In genomic region chr2:168255103-168255502, GRCh38 we compare ENCODE assay signal across 21 cellular contexts. TPM values are rescaled to one million over a fixed set of nuclear protein-coding genes. Genes with fewer than 3 reads are reported as not detected.
DNase-seq lines count a peak whose midpoint lies in the region; ATAC-seq and TF ChIP-seq lines count a peak whose summit lies in the region.
"Had no signal": no experiment of that assay in that cellular context is flagged by ENCODE, and none has a peak within 500 bp of the region (broad histone marks: within the 10 kb centered on the region; RNA-seq: fewer than 3 reads in every experiment).

No MANE protein-coding gene starts in this region.

- H3K27ac Mint-ChIP-seq in osteocyte (ENCODE audit: unreplicated experiment), result peak overlapping the region; percentile 17
- no peak overlapping the region for H3K27ac Mint-ChIP-seq in activated T-helper 1 cell treated with anti-CD3 and anti-CD28 coated beads, Interleukin-12 subunit alpha, Interleukin-12 subunit beta, Interleukin-2, Interleukin-4 antibody, amounts not matched to agents 30 ng/mL and 10 ng/mL and 1 ng/mL, durations not matched to agents 14 hours and 24 hours and 36 hours
- H3K27ac Mint-ChIP-seq in activated naive CD8-positive, alpha-beta T cell treated with anti-CD3 and anti-CD28 coated beads for 36 hours, result no peak overlapping the region
- H3K27ac Mint-ChIP-seq: B cell; CD4-positive, alpha-beta T cell; IgD-negative memory B cell had no signal

- H4K20me1 ChIP-seq in HCT116 (ENCODE audit: insufficient read depth), result no peaks in the 10 kb centered on the region

- peak overlapping the region; percentile 42 for H3K4me2 ChIP-seq in HCT116 (ENCODE audit: low read length)
- H3K4me2 ChIP-seq: SK-N-SH had no signal

- H3K4me3 ChIP-seq in HCT116 (replicated peaks in 1 of 2; ENCODE audit: low read depth in 1 of 2, low read length in 2 of 2), result no peak overlapping the region

- TF ChIP-seq RAD21 in HCT116 (IDR thresholded peaks at IDR 0.05; ENCODE audit: low read depth), result no peak

- H3K27ac ChIP-seq in HCT116 (ENCODE audit: low read depth, low read length), result peak overlapping the region; percentile 42; the same call in 1 of the 2 replicates
- H3K27ac ChIP-seq: HL-60 had no signal

- H3K9ac ChIP-seq in HCT116 (ENCODE audit: low read length), result no peak overlapping the region
- H3K9ac ChIP-seq: SK-N-SH had no signal

- H3K9me3 ChIP-seq in HCT116 (ENCODE audit: control insufficient read depth in 1 of 2, insufficient read depth in 1 of 2, low read depth in 1 of 2, low read length in 2 of 2), result peaks cover 0 to 5% of the 10 kb centered on the region in 2 experiments; a peak in 1 of 4 replicates
- H3K9me3 ChIP-seq: Caco-2, SK-N-SH had no signal

- H3K9me3 Mint-ChIP-seq in osteocyte (ENCODE audit: unreplicated experiment), result peaks cover 10% of the 10 kb centered on the region
- H3K9me3 Mint-ChIP-seq in activated T-helper 1 cell treated with anti-CD3 and anti-CD28 coated beads, Interleukin-12 subunit alpha, Interleukin-12 subunit beta, Interleukin-2, Interleukin-4 antibody, amounts not matched to agents 30 ng/mL and 10 ng/mL and 1 ng/mL, durations not matched to agents 14 hours and 24 hours and 36 hours, result peaks cover 18% of the 10 kb centered on the region
- H3K9me3 Mint-ChIP-seq in activated naive CD8-positive, alpha-beta T cell treated with anti-CD3 and anti-CD28 coated beads for 36 hours, result peaks cover 16% of the 10 kb centered on the region

- peaks cover 6% of the 10 kb centered on the region for H3K36me3 Mint-ChIP-seq in osteocyte (ENCODE audit: unreplicated experiment)
- no peaks in the 10 kb centered on the region for H3K36me3 Mint-ChIP-seq in activated T-helper 1 cell treated with anti-CD3 and anti-CD28 coated beads, Interleukin-12 subunit alpha, Interleukin-12 subunit beta, Interleukin-2, Interleukin-4 antibody, amounts not matched to agents 30 ng/mL and 10 ng/mL and 1 ng/mL, durations not matched to agents 14 hours and 24 hours and 36 hours (ENCODE audit: low read depth)
- peaks cover 1% of the 10 kb centered on the region for H3K36me3 Mint-ChIP-seq in activated naive CD8-positive, alpha-beta T cell treated with anti-CD3 and anti-CD28 coated beads for 36 hours

- H3K36me3 ChIP-seq in HCT116 (ENCODE audit: control insufficient read depth in 1 of 2, insufficient read depth in 2 of 2, low read length in 2 of 2), result no peaks in the 10 kb centered on the region

- H3K79me2 ChIP-seq in HCT116 (ENCODE audit: insufficient read depth, low read length), result no peaks in the 10 kb centered on the region

- H3K27me3 ChIP-seq in HCT116 (ENCODE audit: insufficient read depth, low read length), result no peaks in the 10 kb centered on the region

- peak overlapping the region; percentile 93 for H2AFZ ChIP-seq in HCT116 (ENCODE audit: low read depth, low read length, poor library complexity, severe bottlenecking)

- POLR2A ChIA-PET in HCT116 (lab: Charles Lee), result no interaction called here

- DNase-seq in DMS 273 (lab: John Stamatoyannopoulos, UW; ENCODE audit: unreplicated experiment), result peak; percentile 29
- DNase-seq in DMS 273 treated with DMSO at 0.1 percent for 48 hours (lab: John Stamatoyannopoulos, UW), result no peak
- DNase-seq in HCT116 (ENCODE audit: low read depth, low spot score), result no peak
- peak; percentile 37 for DNase-seq in astrocyte of the hippocampus (ENCODE audit: low read depth, low spot score)
- DNase-seq in osteocyte (ENCODE audit: extremely low spot score, unreplicated experiment), result no peak
- DNase-seq in activated T-helper 1 cell treated with anti-CD3 and anti-CD28 coated beads, Interleukin-12 subunit alpha, Interleukin-12 subunit beta, Interleukin-2, Interleukin-4 antibody, amounts not matched to agents 30 ng/mL and 10 ng/mL and 1 ng/mL, durations not matched to agents 14 hours and 24 hours and 36 hours (ENCODE audit: low spot score), result no peak
- no peak for DNase-seq in activated naive CD8-positive, alpha-beta T cell treated with anti-CD3 and anti-CD28 coated beads for 36 hours
- DNase-seq in nucleus accumbens (lab: John Stamatoyannopoulos, UW), result no peak
- DNase-seq: Caco-2; CD4-positive, alpha-beta T cell; MM.1S; NCI-H1092; NCI-H1436 treated with DMSO at 0.1 percent for 48 hours; NCI-H2171 treated with DMSO at 0.1 percent for 48 hours; NCI-H526 treated with DMSO at 0.1 percent for 48 hours; NK-92 treated with Interleukin-12 subunit alpha and Interleukin-12 subunit beta, amount 100 ng/mL, for 24 hours; Right ventricle myocardium superior had no signal

- RAD21 ChIA-PET in HCT116 (lab: Charles Lee; ENCODE audit: low non-redundant PET in 1 of 2, low total read pairs in 2 of 2, uncharacterized antibody in 2 of 2, unreplicated experiment in 2 of 2), result no interaction called here

- no peak overlapping the region for H3K4me3 Mint-ChIP-seq in osteocyte (ENCODE audit: unreplicated experiment)
- no peak overlapping the region for H3K4me3 Mint-ChIP-seq in activated T-helper 1 cell treated with anti-CD3 and anti-CD28 coated beads, Interleukin-12 subunit alpha, Interleukin-12 subunit beta, Interleukin-2, Interleukin-4 antibody, amounts not matched to agents 30 ng/mL and 10 ng/mL and 1 ng/mL, durations not matched to agents 14 hours and 24 hours and 36 hours
- H3K4me3 Mint-ChIP-seq in activated naive CD8-positive, alpha-beta T cell treated with anti-CD3 and anti-CD28 coated beads for 36 hours, result no peak overlapping the region
- H3K4me3 Mint-ChIP-seq: B cell; CD4-positive, alpha-beta T cell; IgD-negative memory B cell had no signal

- TF ChIP-seq CTCF in HCT116 (IDR thresholded peaks at IDR 0.05 in 2 of 3, conservative IDR thresholded peaks at IDR 0.05 in 1 of 3; ENCODE audit: borderline replicate concordance in 1 of 3, insufficient read depth in 1 of 3, low read depth in 2 of 3, low read length in 2 of 3), result no peak
- TF ChIP-seq CTCF in osteocyte (IDR thresholded peaks at IDR 0.05), result no peak

- intact Hi-C loops in HCT116 (cut with micrococcal nuclease), result no loop called here
- intact Hi-C loops in activated T-helper 1 cell treated with anti-CD3 and anti-CD28 coated beads, Interleukin-12 subunit alpha, Interleukin-12 subunit beta, Interleukin-2, Interleukin-4 antibody, amounts not matched to agents 30 ng/mL and 10 ng/mL and 1 ng/mL, durations not matched to agents 14 hours and 24 hours and 36 hours (cut with micrococcal nuclease), result no loop called here

- H3K27me3 Mint-ChIP-seq in osteocyte (ENCODE audit: unreplicated experiment), result no peaks in the 10 kb centered on the region
- peaks cover 7% of the 10 kb centered on the region for H3K27me3 Mint-ChIP-seq in activated T-helper 1 cell treated with anti-CD3 and anti-CD28 coated beads, Interleukin-12 subunit alpha, Interleukin-12 subunit beta, Interleukin-2, Interleukin-4 antibody, amounts not matched to agents 30 ng/mL and 10 ng/mL and 1 ng/mL, durations not matched to agents 14 hours and 24 hours and 36 hours (ENCODE audit: insufficient read depth)
- H3K27me3 Mint-ChIP-seq in activated naive CD8-positive, alpha-beta T cell treated with anti-CD3 and anti-CD28 coated beads for 36 hours, result peaks cover 3% of the 10 kb centered on the region
- H3K27me3 Mint-ChIP-seq: B cell; CD4-positive, alpha-beta T cell; IgD-negative memory B cell had no signal

- ATAC-seq in HCT116, result no peak

- H3K4me1 ChIP-seq in HCT116 (ENCODE audit: control insufficient read depth in 1 of 2, insufficient read depth in 2 of 2, low read length in 2 of 2), result peaks cover 10 to 20% of the 10 kb centered on the region in 2 experiments; a peak in 3 of 4 replicates

- CTCF ChIA-PET in HCT116 (lab: Charles Lee), result no interaction called here

- peaks cover 12% of the 10 kb centered on the region for H3K4me1 Mint-ChIP-seq in osteocyte (ENCODE audit: unreplicated experiment)
- no peaks in the 10 kb centered on the region for H3K4me1 Mint-ChIP-seq in activated T-helper 1 cell treated with anti-CD3 and anti-CD28 coated beads, Interleukin-12 subunit alpha, Interleukin-12 subunit beta, Interleukin-2, Interleukin-4 antibody, amounts not matched to agents 30 ng/mL and 10 ng/mL and 1 ng/mL, durations not matched to agents 14 hours and 24 hours and 36 hours (ENCODE audit: low read depth)
- H3K4me1 Mint-ChIP-seq in activated naive CD8-positive, alpha-beta T cell treated with anti-CD3 and anti-CD28 coated beads for 36 hours, result no peaks in the 10 kb centered on the region
- H3K4me1 Mint-ChIP-seq: B cell, IgD-negative memory B cell had no signal

- no peak for TF ChIP-seq POLR2A in HCT116 (IDR thresholded peaks at IDR 0.05; ENCODE audit: borderline replicate concordance, extremely low read depth, insufficient read depth, insufficient read length)

- no TSS peak for BruUV-seq in HCT116 (replicated peaks; lab: Mats Ljungman, UMichigan)

- no peaks in the 10 kb centered on the region for H3K9me2 ChIP-seq in HCT116 (ENCODE audit: insufficient read depth)
- H3K9me2 ChIP-seq: SK-N-SH had no signal

TF ChIP-seq in HCT116, 20 proteins besides CTCF, POLR2A, EP300 and RAD21 (continues in another document):
- no peak for TF ChIP-seq EZH2 (IDR thresholded peaks at IDR 0.05)
- no peak for TF ChIP-seq MAX (IDR thresholded peaks at IDR 0.05)
- no peak for TF ChIP-seq SRF (IDR thresholded peaks at IDR 0.05; ENCODE audit: low read depth)
- TF ChIP-seq YY1 (IDR thresholded peaks at IDR 0.05; ENCODE audit: extremely low read depth, insufficient replicate concordance, low read depth, low read length), result no peak
- no peak for TF ChIP-seq ZFX (IDR thresholded peaks at IDR 0.05)
- TF ChIP-seq CEBPB (IDR thresholded peaks at IDR 0.05; ENCODE audit: low read depth), result no peak
- no peak for TF ChIP-seq SP1 (IDR thresholded peaks at IDR 0.05; ENCODE audit: low read depth)

RNA-seq across cellular contexts. Expression of gene STK39, which starts 7.7 kb away (rescaled TPM):
- 118 TPM for total RNA-seq in HCT116 (2021; ENCODE audit: unreplicated experiment)
- polyA plus RNA-seq in HCT116 (2012), result 62.6 and 81.7 TPM in 2 replicates
- total RNA-seq in osteocyte, result 26.9 and 27.8 TPM in 2 replicates
- total RNA-seq in activated T-helper 1 cell treated with anti-CD3 and anti-CD28 coated beads, Interleukin-12 subunit alpha, Interleukin-12 subunit beta, Interleukin-2, Interleukin-4 antibody, amounts not matched to agents 30 ng/mL and 10 ng/mL and 1 ng/mL, durations not matched to agents 14 hours and 24 hours and 36 hours, result 32.6 and 34.9 TPM in 2 replicates
- total RNA-seq in activated naive CD8-positive, alpha-beta T cell treated with anti-CD3 and anti-CD28 coated beads for 36 hours, result 10 to 100 TPM; 27.0 to 27.1 TPM

Comparison
In these comparisons a context has a peak if more than half of its experiments do, and no peak if none do; other contexts are left out.
1. DNase-seq: peak in DMS 273 (single experiment) and astrocyte of the hippocampus (single experiment); none in DMS 273 treated with DMSO at 0.1 percent for 48 hours (single experiment), HCT116 (single experiment), osteocyte (single experiment), activated T-helper 1 cell treated with anti-CD3 and anti-CD28 coated beads, Interleukin-12 subunit alpha, Interleukin-12 subunit beta, Interleukin-2, Interleukin-4 antibody, amounts not matched to agents 30 ng/mL and 10 ng/mL and 1 ng/mL, durations not matched to agents 14 hours and 24 hours and 36 hours (single experiment), activated naive CD8-positive, alpha-beta T cell treated with anti-CD3 and anti-CD28 coated beads for 36 hours (single experiment) and nucleus accumbens (0 of 56).